12 cellular contexts compared by ENCODE assay signal in genomic region chr12:77615331-77615730, GRCh38.
DNase-seq lines count a peak whose midpoint lies in the region; ATAC-seq and TF ChIP-seq lines count a peak whose summit lies in the region.
"Had no signal": no experiment of that assay in that cellular context is flagged by ENCODE, and none has a peak within 500 bp of the region (broad histone marks: within the 10 kb centered on the region; RNA-seq: fewer than 3 reads in every experiment).

No MANE protein-coding gene starts in this region.

- H3K27me3 ChIP-seq in GM23248 (replicated peaks; ENCODE audit: insufficient read depth) (no peaks in the 10 kb centered on the region), prostate gland (replicated peaks; ENCODE audit: insufficient read depth) (no peaks in the 10 kb centered on the region)
- H3K27me3 ChIP-seq: SJCRH30 had no signal

- H3F3A ChIP-seq in GM23248 (ENCODE audit: insufficient read depth) = no peaks in the 10 kb centered on the region

- H3K9me2 ChIP-seq in GM23248 (ENCODE audit: insufficient read depth) = no peaks in the 10 kb centered on the region

- H3K36me3 ChIP-seq in GM23248 (ENCODE audit: low read depth) = no peaks in the 10 kb centered on the region
- H3K36me3 ChIP-seq in prostate gland = no peaks in the 10 kb centered on the region
- H3K36me3 ChIP-seq: HAP-1, SJCRH30 had no signal

- ATAC-seq in GM21367 (IDR thresholded peaks at IDR 0.05; ENCODE audit: unreplicated experiment) = no peak

- intact Hi-C loops in prostate gland (cut with DNase I) = no loop called here

- H4K20me1 ChIP-seq in GM23248 (ENCODE audit: insufficient read depth) = no peaks in the 10 kb centered on the region

- no peaks in the 10 kb centered on the region for H3K79me2 ChIP-seq in GM23248 (ENCODE audit: insufficient read depth)

- H3K4me3 ChIP-seq in GM23248 (no peak overlapping the region), astrocyte of the spinal cord (ENCODE audit: low read depth, low read length) (no peak overlapping the region), prostate gland (no peak overlapping the region)
- H3K4me3 ChIP-seq: HAP-1, SJCRH30 had no signal

- 98 to 100% methylated on average over 2 of the region's 2 CpGs for WGBS in GM23248 (ENCODE audit: low coverage in 1 of 2, low lambda C conversion rate in 2 of 2, missing lambda C conversion rate in 2 of 2), 2 experiments
- WGBS in prostate gland = 87% methylated on average over 2 of the region's 2 CpGs

- no peak for TF ChIP-seq POLR2A in prostate gland (IDR thresholded peaks at IDR 0.05)

- H3K27ac ChIP-seq in GM23248 (no peak overlapping the region), prostate gland (no peak overlapping the region)
- H3K27ac ChIP-seq: SJCRH30 had no signal

- H2AFZ ChIP-seq in GM23248 = no peak overlapping the region

- peak; percentile 49 for TF ChIP-seq CTCF in astrocyte of the spinal cord (IDR thresholded peaks at IDR 0.05; ENCODE audit: low read depth, low read length)
- no peak for TF ChIP-seq CTCF in prostate gland (IDR thresholded peaks at IDR 0.05)

- H3K4me1 ChIP-seq in GM23248 (ENCODE audit: insufficient read depth) = no peaks in the 10 kb centered on the region
- H3K4me1 ChIP-seq in prostate gland (replicated peaks) = no peaks in the 10 kb centered on the region
- H3K4me1 ChIP-seq: HAP-1 had no signal

- peak; percentile 13 for DNase-seq in GM23248
- peak; percentile 6 for DNase-seq in MV-4-11 (lab: John Stamatoyannopoulos, UW)
- DNase-seq in astrocyte of the spinal cord (ENCODE audit: low read depth, low spot score) = peak; percentile 9
- DNase-seq in lung microvascular endothelial cell (ENCODE audit: low read depth in 2 of 2) = peak; percentile 6
- no peak for DNase-seq in NCI-H2107 treated with DMSO at 0.1 percent for 48 hours (lab: John Stamatoyannopoulos, UW; ENCODE audit: unreplicated experiment)
- DNase-seq in prostate gland (ENCODE audit: low spot score) = no peak
- DNase-seq in HK-2 (ENCODE audit: unreplicated experiment) = no peak
- DNase-seq: activated CD4-positive, alpha-beta T cell treated with anti-CD3 and anti-CD28 coated beads for 1 hour; activated gamma-delta T cell had no signal

- no peak overlapping the region for H3K9ac ChIP-seq in GM23248

- no peak overlapping the region for H3K4me2 ChIP-seq in GM23248 (ENCODE audit: unreplicated experiment)

- no peaks in the 10 kb centered on the region for H3K9me3 ChIP-seq in GM23248 (ENCODE audit: low read depth)
- no peaks in the 10 kb centered on the region for H3K9me3 ChIP-seq in prostate gland
- H3K9me3 ChIP-seq: HAP-1, SJCRH30 had no signal

- in situ Hi-C loops in GM23248 (cut with MboI) = no loop called here
- in situ Hi-C loops in astrocyte of the spinal cord (cut with HindIII; ENCODE audit: low sequenced_read_pairs) = no loop called here

Comparison
In these comparisons a context has a peak if more than half of its experiments do, and no peak if none do; other contexts are left out.
1. DNase-seq: peak in GM23248 (single experiment), MV-4-11 (single experiment), astrocyte of the spinal cord (single experiment) and lung microvascular endothelial cell (2 of 2); none in NCI-H2107 treated with DMSO at 0.1 percent for 48 hours (single experiment), prostate gland (single experiment) and HK-2 (single experiment).